21 cellular contexts compared by ENCODE assay signal in genomic region chr6:117521785-117522502, GRCh38.
"Had no signal": no experiment of that assay in that cellular context is flagged by ENCODE, and none has a peak within 500 bp of the region (broad histone marks: within the 10 kb centered on the region; RNA-seq: fewer than 3 reads in every experiment).

No MANE protein-coding gene starts in this region.

- H3K4me2 ChIP-seq: neural progenitor cell had no signal

- H3K4me3 ChIP-seq: left lung, neural progenitor cell, prostate gland had no signal

- H3K27ac ChIP-seq: foreskin keratinocyte, left lung, neural progenitor cell, prostate gland had no signal

- H3K36me3 ChIP-seq: neural progenitor cell, prostate gland had no signal

- DNase-seq: activated B cell treated with CpG ODN at 0.5 μM for 24 hours; activated CD4-positive, alpha-beta T cell treated with anti-CD3 and anti-CD28 coated beads for 36 hours; activated CD4-positive, alpha-beta T cell treated with anti-CD3 and anti-CD28 coated beads, Interleukin-2, amount 50 U/mL, for 4 hours; activated CD8-positive, alpha-beta memory T cell treated with anti-CD3 and anti-CD28 coated beads for 24 hours; activated CD8-positive, alpha-beta memory T cell treated with anti-CD3 and anti-CD28 coated beads, Interleukin-2, amount 50 U/mL, for 4 hours; activated naive CD4-positive, alpha-beta T cell; activated naive CD8-positive, alpha-beta T cell treated with anti-CD3 and anti-CD28 coated beads for 36 hours; activated T-cell treated with anti-CD3 and anti-CD28 coated beads, Interleukin-2, amount 50 U/mL, for 24 hours; amniotic stem cell; cerebellar nuclear complex; foreskin keratinocyte; left lung; naive B cell; stimulated activated CD4-positive, alpha-beta T cell treated with anti-CD3 and anti-CD28 coated beads, Interleukin-12 subunit alpha, Interleukin-12 subunit beta, amount 100 ng/mL, for 4 hours; stimulated activated CD4-positive, alpha-beta T cell treated with anti-CD3 and anti-CD28 coated beads, Interleukin-4, amount 100 ng/mL, for 4 hours; stimulated activated naive CD8-positive, alpha-beta T cell treated with anti-CD3 and anti-CD28 coated beads, Interleukin-15, Interleukin-2, amounts not matched to agents 100 U/mL and 50 U/mL, for 24 hours; SW 1271; T-helper 17 cell had no signal

- H3K27ac Mint-ChIP-seq: activated B cell treated with CpG ODN at 0.5 μM for 24 hours; activated CD4-positive, alpha-beta T cell treated with anti-CD3 and anti-CD28 coated beads for 36 hours; activated naive CD8-positive, alpha-beta T cell treated with anti-CD3 and anti-CD28 coated beads for 36 hours; activated T-cell treated with anti-CD3 and anti-CD28 coated beads, Interleukin-2, amount 50 U/mL, for 24 hours; activated T-helper 17 cell treated with anti-CD3 and anti-CD28 coated beads, Interleukin-2, amount 50 U/mL, for 72 hours; naive B cell; neural progenitor cell; T-helper 17 cell had no signal

- ATAC-seq: activated CD4-positive, alpha-beta T cell treated with anti-CD3 and anti-CD28 coated beads for 36 hours; activated T-helper 17 cell treated with anti-CD3 and anti-CD28 coated beads, Interleukin-2, amount 50 U/mL, for 72 hours; foreskin keratinocyte; stimulated activated naive CD8-positive, alpha-beta T cell treated with anti-CD3 and anti-CD28 coated beads, Interleukin-15, Interleukin-2, amounts not matched to agents 100 U/mL and 50 U/mL, for 24 hours; T-helper 17 cell had no signal

- H3K9ac ChIP-seq: neural progenitor cell had no signal

- H3K36me3 Mint-ChIP-seq: activated naive CD8-positive, alpha-beta T cell treated with anti-CD3 and anti-CD28 coated beads for 36 hours; naive B cell; neural progenitor cell had no signal

- H3K4me1 ChIP-seq: foreskin keratinocyte, left lung, neural progenitor cell, prostate gland had no signal

- H3K27me3 Mint-ChIP-seq: activated T-helper 17 cell treated with anti-CD3 and anti-CD28 coated beads, Interleukin-2, amount 50 U/mL, for 72 hours had no signal

- H3K4me1 Mint-ChIP-seq: activated B cell treated with CpG ODN at 0.5 μM for 24 hours; activated CD4-positive, alpha-beta T cell treated with anti-CD3 and anti-CD28 coated beads for 36 hours; activated naive CD8-positive, alpha-beta T cell treated with anti-CD3 and anti-CD28 coated beads for 36 hours; activated T-helper 17 cell treated with anti-CD3 and anti-CD28 coated beads, Interleukin-2, amount 50 U/mL, for 72 hours; naive B cell; neural progenitor cell; T-helper 17 cell had no signal

- H2AFZ ChIP-seq: neural progenitor cell had no signal

- H3K27me3 ChIP-seq: foreskin keratinocyte, left lung, neural progenitor cell had no signal

- H3K9me3 ChIP-seq: left lung, prostate gland had no signal

- H3K4me3 Mint-ChIP-seq: activated B cell treated with CpG ODN at 0.5 μM for 24 hours; activated CD4-positive, alpha-beta T cell treated with anti-CD3 and anti-CD28 coated beads for 36 hours; activated naive CD8-positive, alpha-beta T cell treated with anti-CD3 and anti-CD28 coated beads for 36 hours; activated T-cell treated with anti-CD3 and anti-CD28 coated beads, Interleukin-2, amount 50 U/mL, for 24 hours; activated T-helper 17 cell treated with anti-CD3 and anti-CD28 coated beads, Interleukin-2, amount 50 U/mL, for 72 hours; naive B cell; neural progenitor cell; T-helper 17 cell had no signal

- H3K9me3 Mint-ChIP-seq: activated B cell treated with CpG ODN at 0.5 μM for 24 hours; activated naive CD8-positive, alpha-beta T cell treated with anti-CD3 and anti-CD28 coated beads for 36 hours; activated T-cell treated with anti-CD3 and anti-CD28 coated beads, Interleukin-2, amount 50 U/mL, for 24 hours; activated T-helper 17 cell treated with anti-CD3 and anti-CD28 coated beads, Interleukin-2, amount 50 U/mL, for 72 hours; naive B cell; neural progenitor cell had no signal
